ENCODE assay signal across 20 cellular contexts in the genomic region with DNA sequence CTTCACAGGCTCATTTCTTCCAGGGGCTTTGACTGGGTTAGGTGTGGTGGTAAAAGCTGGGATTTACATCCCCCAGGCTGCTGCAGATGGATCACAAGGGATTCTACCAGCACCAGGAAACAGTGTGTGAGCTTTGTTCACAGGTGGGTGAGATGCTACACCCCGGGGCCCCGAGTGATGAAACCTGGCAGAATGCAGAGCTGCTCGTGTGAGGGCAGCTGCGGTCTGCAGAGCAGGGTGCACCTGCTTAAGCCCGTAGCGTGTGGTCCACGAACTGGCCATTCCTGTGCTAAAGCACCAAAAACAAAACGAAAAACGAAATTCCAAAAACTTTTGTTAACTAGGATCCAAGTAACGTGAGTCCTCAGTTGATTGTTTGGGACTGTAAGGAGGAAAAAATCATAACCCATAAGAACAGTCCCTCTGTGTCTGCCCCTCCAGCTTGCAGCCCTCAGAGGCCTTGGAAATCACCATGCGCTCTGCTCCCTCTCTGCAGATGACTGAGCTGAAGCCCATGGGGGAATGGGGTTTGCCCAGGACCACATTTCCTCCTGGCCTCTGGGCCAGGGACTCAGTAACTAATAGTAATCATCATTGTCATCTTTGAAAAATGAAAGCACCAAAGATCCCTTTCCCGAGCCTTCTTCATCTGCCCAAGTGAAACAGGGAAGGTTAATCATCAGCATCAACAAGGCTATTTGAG. TPM values are rescaled to one million over a fixed set of nuclear protein-coding genes. Genes with fewer than 3 reads are reported as not detected.
DNase-seq lines count a peak whose midpoint lies in the region; ATAC-seq and TF ChIP-seq lines count a peak whose summit lies in the region.
"Had no signal": no experiment of that assay in that cellular context is flagged by ENCODE, and none has a peak within 500 bp of the region (broad histone marks: within the 10 kb centered on the region; RNA-seq: fewer than 3 reads in every experiment).

No MANE protein-coding gene starts in this region.

- H3K9ac ChIP-seq in endodermal cell (ENCODE audit: extremely low read depth, low read length, poor library complexity, severe bottlenecking): no peak overlapping the region
- no peak overlapping the region for H3K9ac ChIP-seq in colonic mucosa (ENCODE audit: low read depth in 2 of 2, low read length in 2 of 2)
- H3K9ac ChIP-seq: BLaER1, KMS-11 had no signal

- H3K36me3 ChIP-seq in endodermal cell (ENCODE audit: control insufficient read depth, insufficient read depth, low read length): no peaks in the 10 kb centered on the region
- no peaks in the 10 kb centered on the region for H3K36me3 ChIP-seq in colonic mucosa
- H3K36me3 ChIP-seq: BLaER1 had no signal

- no peak overlapping the region for H3K27ac ChIP-seq in endodermal cell (ENCODE audit: low read depth, low read length)
- no peak overlapping the region for H3K27ac ChIP-seq in colonic mucosa
- H3K27ac ChIP-seq: 22Rv1, BLaER1, KMS-11 had no signal

- no peaks in the 10 kb centered on the region for H3K27me3 ChIP-seq in endodermal cell (ENCODE audit: control insufficient read depth, insufficient read depth, low read length, poor library complexity, severe bottlenecking)
- no peaks in the 10 kb centered on the region for H3K27me3 ChIP-seq in colonic mucosa
- H3K27me3 ChIP-seq: BLaER1 had no signal

- no peak overlapping the region for H3K4me3 ChIP-seq in endodermal cell (ENCODE audit: low read length)
- no peak overlapping the region for H3K4me3 ChIP-seq in colonic mucosa
- H3K4me3 ChIP-seq: BLaER1 had no signal

- peaks cover 7% of the 10 kb centered on the region for H3K4me1 Mint-ChIP-seq in endodermal cell
- peaks cover 4% of the 10 kb centered on the region for H3K4me1 Mint-ChIP-seq in type B pancreatic cell (ENCODE audit: unreplicated experiment)
- H3K4me1 Mint-ChIP-seq: CD8-positive, alpha-beta memory T cell had no signal

- peaks cover 5% of the 10 kb centered on the region for H3K27me3 Mint-ChIP-seq in endodermal cell (ENCODE audit: insufficient read depth)
- no peaks in the 10 kb centered on the region for H3K27me3 Mint-ChIP-seq in type B pancreatic cell

- intact Hi-C loops in colonic mucosa (cut with DNase I): no loop called here

- no peak overlapping the region for H3K27ac Mint-ChIP-seq in endodermal cell
- H3K27ac Mint-ChIP-seq in type B pancreatic cell: no peak overlapping the region
- H3K27ac Mint-ChIP-seq: HFFc6 had no signal

- peaks cover 3% of the 10 kb centered on the region for H3K4me1 ChIP-seq in endodermal cell (ENCODE audit: control insufficient read depth, insufficient read depth, low read length)
- H3K4me1 ChIP-seq in colonic mucosa: no peaks in the 10 kb centered on the region
- H3K4me1 ChIP-seq: BLaER1, Caco-2 had no signal

- H3K9me3 Mint-ChIP-seq in endodermal cell (no peaks in the 10 kb centered on the region), type B pancreatic cell (no peaks in the 10 kb centered on the region)
- H3K9me3 Mint-ChIP-seq: CD8-positive, alpha-beta memory T cell; HFFc6 had no signal

- no peak for TF ChIP-seq CTCF in endodermal cell (conservative IDR thresholded peaks at IDR 0.05)
- TF ChIP-seq CTCF in colonic mucosa (IDR thresholded peaks at IDR 0.05): no peak
- no peak for TF ChIP-seq CTCF in type B pancreatic cell (conservative IDR thresholded peaks at IDR 0.05)

- H3K9me3 ChIP-seq in endodermal cell (ENCODE audit: control insufficient read depth, low read length) (no peaks in the 10 kb centered on the region), colonic mucosa (no peaks in the 10 kb centered on the region)
- H3K9me3 ChIP-seq: BLaER1, Caco-2 had no signal

- WGBS in endodermal cell (ENCODE audit: insufficient coverage in 1 of 2, insufficient read length in 1 of 2), 2 experiments: 91 to 96% methylated on average over 12 of the region's 12 CpGs

- H3K36me3 Mint-ChIP-seq in endodermal cell (ENCODE audit: low read depth) (no peaks in the 10 kb centered on the region), type B pancreatic cell (no peaks in the 10 kb centered on the region)
- H3K36me3 Mint-ChIP-seq: CD8-positive, alpha-beta memory T cell had no signal

- H3K4me3 Mint-ChIP-seq in endodermal cell (no peak overlapping the region), type B pancreatic cell (no peak overlapping the region)
- H3K4me3 Mint-ChIP-seq: CD8-positive, alpha-beta memory T cell; HFFc6 had no signal

- ATAC-seq in HG02610 (IDR thresholded peaks at IDR 0.05; ENCODE audit: unreplicated experiment): peak; percentile 65

- DNase-seq in NCI-H146 (lab: John Stamatoyannopoulos, UW) (peak; percentile 18), NCI-H146 treated with DMSO at 0.1 percent for 48 hours (lab: John Stamatoyannopoulos, UW; ENCODE audit: unreplicated experiment) (no peak), endodermal cell (peak; percentile 35), colonic mucosa (no peak), type B pancreatic cell (ENCODE audit: extremely low spot score, unreplicated experiment) (no peak), foreskin melanocyte (no peak)
- DNase-seq: AML-193; Caco-2; CD8-positive, alpha-beta memory T cell; DND-41; GDM1; GOT3; HCEC 1CT; HFFc6 had no signal

RNA-seq across cellular contexts. Expression of a gene that starts 24.6 kb away (rescaled TPM):
- total RNA-seq in endodermal cell (not detected), colonic mucosa (not detected), type B pancreatic cell (ENCODE audit: low replicate concordance) (19.3 and 43.1 TPM in 2 replicates)
- polyA plus RNA-seq in endodermal cell (2013, experiment 1 of 2): not detected
- not detected for polyA plus RNA-seq in endodermal cell (2013, experiment 2 of 2)
- total RNA-seq: A673; CD8-positive, alpha-beta memory T cell; HFFc6; HT1080 had no signal
- polyA plus RNA-seq: CD8-positive, alpha-beta memory T cell had no signal

RNA-seq across cellular contexts. Expression of a gene that starts 50.3 kb away (rescaled TPM):
- total RNA-seq in endodermal cell (10 to 100 TPM; 18.9 to 23.4 TPM), colonic mucosa (10 to 100 TPM; 88.4 to 92.3 TPM), type B pancreatic cell (ENCODE audit: low replicate concordance) (49.9 and 61.2 TPM in 2 replicates)
- polyA plus RNA-seq in endodermal cell (2013, experiment 1 of 2): 1.1 TPM
- polyA plus RNA-seq in endodermal cell (2013, experiment 2 of 2): 0.87 TPM

Comparison
In these comparisons a context has a peak if more than half of its experiments do, and no peak if none do; other contexts are left out.
1. DNase-seq: peak in NCI-H146 (single experiment) and endodermal cell (single experiment); none in NCI-H146 treated with DMSO at 0.1 percent for 48 hours (single experiment), colonic mucosa (single experiment), type B pancreatic cell (single experiment) and foreskin melanocyte (single experiment).
2. RNA of a gene that starts 24.6 kb away (total RNA-seq): 19.3 to 43.1 TPM in type B pancreatic cell; not detected in endodermal cell and not detected in colonic mucosa; every median in the first group is over 10 times any median in the second.